25 cellular contexts compared by ENCODE assay signal in genomic region chr10:100155936-100156335, GRCh38.
"Had no signal": no experiment of that assay in that cellular context is flagged by ENCODE, and none has a peak within 500 bp of the region (broad histone marks: within the 10 kb centered on the region; RNA-seq: fewer than 3 reads in every experiment).

No MANE protein-coding gene starts in this region.

- H3K9me3 Mint-ChIP-seq: activated B cell treated with CpG ODN at 0.5 μM for 24 hours; activated naive CD4-positive, alpha-beta T cell treated with anti-CD3 and anti-CD28 coated beads for 36 hours; activated naive CD8-positive, alpha-beta T cell treated with anti-CD3 and anti-CD28 coated beads, Interleukin-2, amount 10 ng/mL, durations not matched to agents 7 days and 5 days; activated T-helper 1 cell treated with anti-CD3 and anti-CD28 coated beads, Interleukin-12 subunit alpha, Interleukin-12 subunit beta, Interleukin-2, Interleukin-4 antibody, amounts not matched to agents 30 ng/mL and 10 ng/mL and 1 ng/mL, durations not matched to agents 14 hours and 24 hours and 36 hours; IgD-negative memory B cell had no signal

- H3K27ac ChIP-seq: breast epithelium, coronary artery had no signal

- H3K27ac Mint-ChIP-seq: activated B cell treated with CpG ODN at 0.5 μM for 24 hours; activated naive CD4-positive, alpha-beta T cell treated with anti-CD3 and anti-CD28 coated beads for 36 hours; activated naive CD8-positive, alpha-beta T cell treated with anti-CD3 and anti-CD28 coated beads, Interleukin-2, amount 10 ng/mL, durations not matched to agents 7 days and 5 days had no signal

- H3K9me3 ChIP-seq: breast epithelium had no signal

- H3K27me3 Mint-ChIP-seq: activated B cell treated with CpG ODN at 0.5 μM for 24 hours; activated naive CD8-positive, alpha-beta T cell treated with anti-CD3 and anti-CD28 coated beads, Interleukin-2, amount 10 ng/mL, durations not matched to agents 7 days and 5 days; IgD-negative memory B cell; T-helper 17 cell had no signal

- H3K4me3 Mint-ChIP-seq: activated B cell treated with CpG ODN at 0.5 μM for 24 hours; activated naive CD4-positive, alpha-beta T cell treated with anti-CD3 and anti-CD28 coated beads for 36 hours; activated naive CD8-positive, alpha-beta T cell treated with anti-CD3 and anti-CD28 coated beads, Interleukin-2, amount 10 ng/mL, durations not matched to agents 7 days and 5 days; activated T-helper 1 cell treated with anti-CD3 and anti-CD28 coated beads, Interleukin-12 subunit alpha, Interleukin-12 subunit beta, Interleukin-2, Interleukin-4 antibody, amounts not matched to agents 30 ng/mL and 10 ng/mL and 1 ng/mL, durations not matched to agents 14 hours and 24 hours and 36 hours; IgD-negative memory B cell; T-helper 17 cell had no signal

- DNase-seq: activated B cell treated with CpG ODN at 0.5 μM for 24 hours; activated CD4-positive, alpha-beta T cell treated with anti-CD3 and anti-CD28 coated beads for 1 hour; activated CD8-positive, alpha-beta memory T cell treated with anti-CD3 and anti-CD28 coated beads for 24 hours; activated effector memory CD4-positive, alpha-beta T cell treated with anti-CD3 and anti-CD28 coated beads, Interleukin-2, amount 50 U/mL, for 16 hours; activated naive CD4-positive, alpha-beta T cell treated with anti-CD3 and anti-CD28 coated beads for 36 hours; activated naive CD8-positive, alpha-beta T cell treated with anti-CD3 and anti-CD28 coated beads, Interleukin-2, amount 10 ng/mL, durations not matched to agents 7 days and 5 days; aorta; caudate nucleus; KG1; NCI-H1092; NCI-H1417; NCI-H1930; NCI-H2107; NCI-H2171 treated with DMSO at 0.1 percent for 48 hours; NCI-H226; NCI-H510A; NCI-H69; PC-3; SHP77 treated with DMSO at 0.1 percent for 48 hours; T-helper 17 cell; T-helper 9 cell had no signal

- H3K4me1 ChIP-seq: breast epithelium had no signal

- ATAC-seq: PC-3, T-helper 17 cell had no signal

- H3K4me3 ChIP-seq: breast epithelium, coronary artery had no signal

- H3K27me3 ChIP-seq: breast epithelium had no signal
